1 cellular context compared by ENCODE assay signal in genomic region chr1:221708076-221708571, GRCh38.
TF ChIP-seq lines count a peak whose summit lies in the region.

No MANE protein-coding gene starts in this region.

TF ChIP-seq in K562, 482 proteins besides CTCF, POLR2A, EP300 and RAD21 (continued from another document and continues in another):
- no peak for TF ChIP-seq ARID3A (IDR thresholded peaks at IDR 0.05; ENCODE audit: borderline replicate concordance, low read depth, low read length)
- no peak for TF ChIP-seq ZNF3 (CRISPR knock-in tag; IDR thresholded peaks at IDR 0.05)
- TF ChIP-seq TEAD4 (IDR thresholded peaks at IDR 0.05; ENCODE audit: low read length), result peak; percentile 91
- no peak for TF ChIP-seq TEAD4 (CRISPR knock-in tag; IDR thresholded peaks at IDR 0.05; ENCODE audit: borderline replicate concordance)
- no peak for TF ChIP-seq HINFP (tag; conservative IDR thresholded peaks at IDR 0.05; ENCODE audit: low read depth)
- no peak for TF ChIP-seq HDAC8 (tag; IDR thresholded peaks at IDR 0.05)
- TF ChIP-seq KLF10 (CRISPR knock-in tag; IDR thresholded peaks at IDR 0.05), result no peak
- TF ChIP-seq ESRRB (CRISPR knock-in tag; IDR thresholded peaks at IDR 0.05; ENCODE audit: borderline replicate concordance), result no peak
- TF ChIP-seq ZNF644 (tag; IDR thresholded peaks at IDR 0.05; ENCODE audit: low read depth), result peak; percentile 26; the same call in 1 of the 2 replicates
- TF ChIP-seq HNRNPL (IDR thresholded peaks at IDR 0.05; ENCODE audit: low read depth, low read length), result no peak
- peak; percentile 44 for TF ChIP-seq NFIC (IDR thresholded peaks at IDR 0.05)
- TF ChIP-seq MAFG (tag; conservative IDR thresholded peaks at IDR 0.05), result no peak
- TF ChIP-seq RBFOX2 (IDR thresholded peaks at IDR 0.05; ENCODE audit: low read depth, low read length), result peak; percentile 47; the same call in 1 of the 2 replicates
- TF ChIP-seq HLTF (IDR thresholded peaks at IDR 0.05), result no peak
- TF ChIP-seq STAG1 (CRISPR knock-in tag; IDR thresholded peaks at IDR 0.05; ENCODE audit: borderline replicate concordance), result no peak
- TF ChIP-seq ZNF75A (CRISPR knock-in tag; IDR thresholded peaks at IDR 0.05), result no peak
- no peak for TF ChIP-seq ELK3 (CRISPR knock-in tag; IDR thresholded peaks at IDR 0.05)
- TF ChIP-seq HEY1 (CRISPR knock-in tag; IDR thresholded peaks at IDR 0.05; ENCODE audit: borderline replicate concordance), result no peak
- no peak for TF ChIP-seq ZC3H11A (IDR thresholded peaks at IDR 0.05; ENCODE audit: low read depth, low read length)
- TF ChIP-seq SAFB (IDR thresholded peaks at IDR 0.05; ENCODE audit: borderline replicate concordance, low read depth, low read length), result no peak
- TF ChIP-seq NBN (IDR thresholded peaks at IDR 0.05; ENCODE audit: low read depth), result peak; percentile 89
- TF ChIP-seq ZBTB40 (IDR thresholded peaks at IDR 0.05), result peak; percentile 56
- TF ChIP-seq ZBTB40 (CRISPR knock-in tag; IDR thresholded peaks at IDR 0.05), result no peak
- no peak for TF ChIP-seq THRAP3 (IDR thresholded peaks at IDR 0.05; ENCODE audit: borderline replicate concordance)
- TF ChIP-seq CEBPG (CRISPR knock-in tag; IDR thresholded peaks at IDR 0.05), result peak; percentile 98
- TF ChIP-seq CEBPG (tag; conservative IDR thresholded peaks at IDR 0.05 in 1 of 2, IDR thresholded peaks at IDR 0.05 in 1 of 2), result peak; percentile 99
- no peak for TF ChIP-seq NR0B1 (IDR thresholded peaks at IDR 0.05; ENCODE audit: partially characterized antibody)
- no peak for TF ChIP-seq ZNF184 (CRISPR knock-in tag; IDR thresholded peaks at IDR 0.05)
- peak; percentile 28; the same call in 1 of the 2 replicates for TF ChIP-seq REST (CRISPR knock-in tag; IDR thresholded peaks at IDR 0.05; ENCODE audit: low read depth)
- 0 out of 2 replicates have a peak, but pooled peaks have one; percentile 47 for TF ChIP-seq ZNF444 (CRISPR knock-in tag; IDR thresholded peaks at IDR 0.05)
- no peak for TF ChIP-seq RBM25 (IDR thresholded peaks at IDR 0.05; ENCODE audit: low read depth, low read length, severe bottlenecking)
- peak; percentile 73; the same call in 1 of the 2 replicates for TF ChIP-seq ZEB2 (IDR thresholded peaks at IDR 0.05)
- peak; percentile 79 for TF ChIP-seq CCNT2 (IDR thresholded peaks at IDR 0.05; ENCODE audit: borderline replicate concordance, extremely low read depth, insufficient read length, low read depth, low read length)
- TF ChIP-seq MBD2 (IDR thresholded peaks at IDR 0.05; ENCODE audit: borderline replicate concordance, low read depth), result peak; percentile 60; the same call in 1 of the 2 replicates
- TF ChIP-seq STAT6 (CRISPR knock-in tag; IDR thresholded peaks at IDR 0.05), result no peak
- TF ChIP-seq ARHGAP35 (IDR thresholded peaks at IDR 0.05; ENCODE audit: partially characterized antibody), result no peak
- peak; percentile 79 for TF ChIP-seq MYBL2 (IDR thresholded peaks at IDR 0.05; ENCODE audit: low read depth)
- TF ChIP-seq MYBL2 (CRISPR knock-in tag; IDR thresholded peaks at IDR 0.05; ENCODE audit: borderline replicate concordance), result no peak
- TF ChIP-seq SMARCA5 (IDR thresholded peaks at IDR 0.05), result no peak
